8 cellular contexts compared by ENCODE assay signal in genomic region chr6:89834884-89835792, GRCh38. TPM values are rescaled to one million over a fixed set of nuclear protein-coding genes. Genes with fewer than 3 reads are reported as not detected.
DNase-seq lines count a peak whose midpoint lies in the region; ATAC-seq and TF ChIP-seq lines count a peak whose summit lies in the region.

No MANE protein-coding gene starts in this region.

- H3K4me1 Mint-ChIP-seq in CD8-positive, alpha-beta T cell (ENCODE audit: low read depth), result peaks cover 59% of the 10 kb centered on the region
- peaks cover 66% of the 10 kb centered on the region for H3K4me1 Mint-ChIP-seq in activated naive CD4-positive, alpha-beta T cell treated with anti-CD3 and anti-CD28 coated beads, Interleukin-2, amount 10 ng/mL, durations not matched to agents 7 days and 5 days
- H3K4me1 Mint-ChIP-seq in Calu3 (ENCODE audit: low read depth, unreplicated experiment), result peaks cover 12% of the 10 kb centered on the region

- in situ Hi-C loops in ACHN (cut with HindIII; ENCODE audit: low pct_ligation_motif_present, low pct_unique_long_range_greater_than_20kb, low sequenced_read_pairs), result no loop called here

- intact Hi-C loops in CD8-positive, alpha-beta T cell (cut with DNase I, micrococcal nuclease), result loop anchor here (2.0 to 5.0 kb wide), 6 partner anchors 16 to 873 kb away; partner anchors contain the start of genes MDN1 (in 2 of the 2), BACH2 (in 1 of the 2), RNGTT (in 1 of the 2) and UBE2J1 (in 1 of the 2)
- intact Hi-C loops in Calu3 (cut with micrococcal nuclease; ENCODE audit: unreplicated experiment), result no loop called here
- intact Hi-C loops in ascending aorta (cut with DNase I), result no loop called here
- intact Hi-C loops in lower leg skin (cut with DNase I; ENCODE audit: low total_unique reads), result no loop called here

- H3K27me3 ChIP-seq in CD8-positive, alpha-beta T cell (ENCODE audit: insufficient read depth, low read length), result no peaks in the 10 kb centered on the region
- H3K27me3 ChIP-seq in ascending aorta, result no peaks in the 10 kb centered on the region

- H3K36me3 ChIP-seq in CD8-positive, alpha-beta T cell (ENCODE audit: insufficient read depth, low read length), result no peaks in the 10 kb centered on the region
- peaks cover 6 to 19% of the 10 kb centered on the region in 2 donors for H3K36me3 ChIP-seq in ascending aorta

- no peak for TF ChIP-seq POLR2A in lower leg skin (IDR thresholded peaks at IDR 0.05)

- peaks cover 60% of the 10 kb centered on the region for H3K36me3 Mint-ChIP-seq in CD8-positive, alpha-beta T cell
- peaks cover 61% of the 10 kb centered on the region for H3K36me3 Mint-ChIP-seq in activated naive CD4-positive, alpha-beta T cell treated with anti-CD3 and anti-CD28 coated beads, Interleukin-2, amount 10 ng/mL, durations not matched to agents 7 days and 5 days
- peaks cover 44% of the 10 kb centered on the region for H3K36me3 Mint-ChIP-seq in Calu3 (ENCODE audit: insufficient read depth, unreplicated experiment)

- H3K4me1 ChIP-seq in CD8-positive, alpha-beta T cell (ENCODE audit: insufficient read depth, low read length), result peaks cover 30% of the 10 kb centered on the region
- H3K4me1 ChIP-seq in ascending aorta, result peaks cover 0 to 5% of the 10 kb centered on the region in 2 donors

- CTCF ChIA-PET in CD8-positive, alpha-beta T cell (lab: Charles Lee), result no interaction called here
- CTCF ChIA-PET in activated naive CD4-positive, alpha-beta T cell treated with anti-CD3 and anti-CD28 coated beads, Interleukin-2, amount 10 ng/mL, durations not matched to agents 7 days and 5 days (lab: Charles Lee), result interaction anchor here (1.1 kb wide), 1 partner anchor 16 kb away, joined by 3 read pairs; the partner anchor contains the start of gene MDN1
- CTCF ChIA-PET in Calu3 (lab: Charles Lee), result no interaction called here

- peak; percentile 82 for ATAC-seq in CD8-positive, alpha-beta T cell
- ATAC-seq in GM19463 (IDR thresholded peaks at IDR 0.05; ENCODE audit: unreplicated experiment), result peak; percentile 97
- ATAC-seq in HG03354 (IDR thresholded peaks at IDR 0.05; ENCODE audit: poor library complexity, severe bottlenecking, unreplicated experiment), result peak; percentile 97

- H3K27me3 Mint-ChIP-seq in CD8-positive, alpha-beta T cell (ENCODE audit: low read depth), result no peaks in the 10 kb centered on the region
- H3K27me3 Mint-ChIP-seq in activated naive CD4-positive, alpha-beta T cell treated with anti-CD3 and anti-CD28 coated beads, Interleukin-2, amount 10 ng/mL, durations not matched to agents 7 days and 5 days, result no peaks in the 10 kb centered on the region
- H3K27me3 Mint-ChIP-seq in Calu3 (ENCODE audit: unreplicated experiment), result no peaks in the 10 kb centered on the region

- POLR2A ChIA-PET in CD8-positive, alpha-beta T cell (lab: Charles Lee), result no interaction called here

- BruUV-seq in Calu3 (replicated peaks; lab: Mats Ljungman, UMichigan), result no TSS peak

- TF ChIP-seq CTCF in CD8-positive, alpha-beta T cell (IDR thresholded peaks at IDR 0.05), result no peak
- TF ChIP-seq CTCF in Calu3 (IDR thresholded peaks at IDR 0.05; ENCODE audit: unreplicated experiment) (no peak), ascending aorta (IDR thresholded peaks at IDR 0.05) (no peak), lower leg skin (IDR thresholded peaks at IDR 0.05) (no peak)

- peak in 5 of 7 experiments; percentile 33 to 65 (median 40) for DNase-seq in CD8-positive, alpha-beta T cell
- DNase-seq in activated naive CD4-positive, alpha-beta T cell treated with anti-CD3 and anti-CD28 coated beads, Interleukin-2, amount 10 ng/mL, durations not matched to agents 7 days and 5 days, result peak; percentile 55
- DNase-seq in Calu3, result no peak
- DNase-seq in ascending aorta (ENCODE audit: low spot score in 2 of 2), result no peak
- no peak for DNase-seq in ACHN
- DNase-seq in lower leg skin (ENCODE audit: low spot score in 2 of 2), result no peak

- no peaks in the 10 kb centered on the region for H3K9me3 ChIP-seq in CD8-positive, alpha-beta T cell (ENCODE audit: low read length)
- no peaks in the 10 kb centered on the region for H3K9me3 ChIP-seq in ascending aorta

- 87% methylated on average over 12 of the region's 12 CpGs for WGBS in lower leg skin, 2 donors

- peak overlapping the region; percentile 28 for H3K27ac ChIP-seq in CD8-positive, alpha-beta T cell (ENCODE audit: low read depth, low read length)
- H3K27ac ChIP-seq in ascending aorta, result no peak overlapping the region

- peak overlapping the region; percentile 84 for H3K27ac Mint-ChIP-seq in CD8-positive, alpha-beta T cell
- H3K27ac Mint-ChIP-seq in activated naive CD4-positive, alpha-beta T cell treated with anti-CD3 and anti-CD28 coated beads, Interleukin-2, amount 10 ng/mL, durations not matched to agents 7 days and 5 days, result peak overlapping the region; percentile 93
- no peak overlapping the region for H3K27ac Mint-ChIP-seq in Calu3 (ENCODE audit: unreplicated experiment)

- no peak overlapping the region for H3K4me3 ChIP-seq in CD8-positive, alpha-beta T cell (ENCODE audit: low read depth, low read length)
- H3K4me3 ChIP-seq in ascending aorta (no peak overlapping the region), lower leg skin (ENCODE audit: low read depth, poor library complexity, severe bottlenecking) (no peak overlapping the region)

- peak overlapping the region; percentile 70 for H3K4me3 Mint-ChIP-seq in CD8-positive, alpha-beta T cell
- H3K4me3 Mint-ChIP-seq in activated naive CD4-positive, alpha-beta T cell treated with anti-CD3 and anti-CD28 coated beads, Interleukin-2, amount 10 ng/mL, durations not matched to agents 7 days and 5 days, result peak overlapping the region; percentile 38
- H3K4me3 Mint-ChIP-seq in Calu3 (ENCODE audit: low read depth, unreplicated experiment), result no peak overlapping the region

- no peaks in the 10 kb centered on the region for H3K9me3 Mint-ChIP-seq in CD8-positive, alpha-beta T cell
- H3K9me3 Mint-ChIP-seq in activated naive CD4-positive, alpha-beta T cell treated with anti-CD3 and anti-CD28 coated beads, Interleukin-2, amount 10 ng/mL, durations not matched to agents 7 days and 5 days, result no peaks in the 10 kb centered on the region
- H3K9me3 Mint-ChIP-seq in Calu3 (ENCODE audit: low read depth, unreplicated experiment), result no peaks in the 10 kb centered on the region

RNA-seq across cellular contexts. Expression of gene CASP8AP2, which starts 5.5 kb away (rescaled TPM):
- total RNA-seq in CD8-positive, alpha-beta T cell, result 10 to 100 TPM; 13.1 to 14.8 TPM
- 21.2 and 24.3 TPM in 2 replicates for total RNA-seq in Calu3 (2022)
- total RNA-seq in ascending aorta, result 6.7 TPM
- total RNA-seq in lower leg skin, result 10 to 100 TPM in 2 of 4 donors, 1 to 10 TPM in 2; 8.4 to 12.9 (median 10.1) TPM

RNA-seq across cellular contexts. Expression of gene MDN1, which starts 15.5 kb away (rescaled TPM):
- 10 to 100 TPM; 39.5 to 43.2 TPM for total RNA-seq in CD8-positive, alpha-beta T cell
- 50.0 and 54.0 TPM in 2 replicates for total RNA-seq in Calu3 (2022)
- 12.2 TPM for total RNA-seq in ascending aorta
- total RNA-seq in lower leg skin, result 10 to 100 TPM; 14.5 to 38.6 (median 27.8) TPM

RNA-seq across cellular contexts. Expression of gene GJA10, which starts 59.1 kb away (rescaled TPM):
- not detected for total RNA-seq in CD8-positive, alpha-beta T cell
- total RNA-seq in Calu3 (2022) (not detected in 2 replicates), ascending aorta (not detected), lower leg skin (not detected)

Comparison
In these comparisons a context has a peak if more than half of its experiments do, and no peak if none do; other contexts are left out.
1. DNase-seq: peak in CD8-positive, alpha-beta T cell (5 of 7) and activated naive CD4-positive, alpha-beta T cell treated with anti-CD3 and anti-CD28 coated beads, Interleukin-2, amount 10 ng/mL, durations not matched to agents 7 days and 5 days (single experiment); none in Calu3 (single experiment), ascending aorta (0 of 2), ACHN (single experiment) and lower leg skin (0 of 2).
2. intact Hi-C loops: an anchor here in CD8-positive, alpha-beta T cell (2.0 to 5.0 kb wide); none called in Calu3, ascending aorta and lower leg skin.
3. Peak in every context shown above with its lines, with median percentiles within 50 percentile points of each other: ATAC-seq.